9 cellular contexts compared by ENCODE assay signal in the genomic region with DNA sequence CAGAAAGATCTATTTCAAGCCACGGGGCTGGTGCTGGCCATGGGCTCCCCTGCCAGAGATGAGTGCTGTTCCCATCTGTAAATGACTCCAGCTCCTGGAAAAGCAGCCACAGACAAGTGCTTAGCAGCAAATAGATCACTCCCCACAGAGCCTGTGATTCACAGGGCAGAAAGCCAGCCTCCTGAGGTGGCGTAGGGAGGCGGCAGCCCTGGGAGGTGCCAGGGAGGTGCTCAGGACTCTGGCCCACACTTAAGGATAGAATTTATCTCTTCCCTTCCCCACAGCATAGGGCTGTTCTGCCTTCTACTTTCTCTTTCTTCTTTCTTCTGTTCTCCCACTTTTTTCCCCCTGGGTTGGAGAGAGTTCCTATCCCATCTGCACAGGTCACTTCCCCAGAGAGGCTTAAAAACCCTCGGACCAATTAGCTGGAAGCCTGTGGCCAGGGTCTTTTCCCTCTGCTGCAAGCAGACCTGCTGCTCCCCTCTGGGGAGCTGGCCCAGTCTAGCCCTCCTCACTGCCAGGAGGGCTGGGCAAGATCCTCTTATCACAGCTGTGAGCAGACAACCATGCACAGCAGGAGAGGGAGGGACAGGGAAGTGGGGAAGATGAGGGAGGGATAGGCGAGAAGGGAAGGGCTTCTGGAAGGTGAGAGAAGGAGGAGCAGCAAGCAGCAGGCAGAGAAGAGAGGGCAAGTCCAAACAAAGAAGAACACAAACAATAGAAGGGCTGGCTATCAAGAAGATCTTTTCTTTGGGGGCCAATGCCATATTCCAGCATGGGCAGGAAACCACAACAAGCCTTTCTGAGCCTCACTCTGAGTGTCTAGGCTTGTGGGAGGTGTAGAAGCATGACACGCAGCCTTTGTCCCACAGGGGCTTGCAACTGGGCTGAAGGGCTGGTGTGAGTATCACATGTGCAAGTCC. TPM values are rescaled to one million over a fixed set of nuclear protein-coding genes. Genes with fewer than 3 reads are reported as not detected.
A peak's percentile ranks its signal among the peaks of the same experiment; 100 is the strongest.
DNase-seq lines count a peak whose midpoint lies in the region; ATAC-seq and TF ChIP-seq lines count a peak whose summit lies in the region.
"Had no signal": no experiment of that assay in that cellular context is flagged by ENCODE, and none has a peak within 500 bp of the region (broad histone marks: within the 10 kb centered on the region; RNA-seq: fewer than 3 reads in every experiment).

No MANE protein-coding gene starts in this region.

- TF ChIP-seq CTCF in WTC11 (IDR thresholded peaks at IDR 0.05) (no peak), testis (IDR thresholded peaks at IDR 0.05) (no peak)

- no peaks in the 10 kb centered on the region for H3K36me3 Mint-ChIP-seq in WTC11
- no peaks in the 10 kb centered on the region for H3K36me3 Mint-ChIP-seq in activated CD4-positive, alpha-beta T cell treated with anti-CD3 and anti-CD28 coated beads, Interleukin-2, amount 10 ng/mL, durations not matched to agents 24 days and 14 days (ENCODE audit: low read depth)

- whole genome bisulfite sequencing in testis, 2 donors, result 45 to 51% methylated on average over 6 of the region's 6 CpGs

- POLR2A ChIA-PET in WTC11 (lab: Charles Lee), result no interaction called here

- H3K4me1 ChIP-seq in testis, result peaks cover 9% of the 10 kb centered on the region

- peaks cover 12% of the 10 kb centered on the region for H3K4me1 Mint-ChIP-seq in WTC11
- peaks cover 4% of the 10 kb centered on the region for H3K4me1 Mint-ChIP-seq in activated CD4-positive, alpha-beta T cell treated with anti-CD3 and anti-CD28 coated beads, Interleukin-2, amount 10 ng/mL, durations not matched to agents 24 days and 14 days

- peaks cover 6% of the 10 kb centered on the region; the same call in 1 of the 2 replicates for H3K27me3 Mint-ChIP-seq in WTC11 (ENCODE audit: low read depth)
- peaks cover 19% of the 10 kb centered on the region for H3K27me3 Mint-ChIP-seq in activated CD4-positive, alpha-beta T cell treated with anti-CD3 and anti-CD28 coated beads, Interleukin-2, amount 10 ng/mL, durations not matched to agents 24 days and 14 days

- no peak for TF ChIP-seq POLR2A in testis (IDR thresholded peaks at IDR 0.05)

- CTCF ChIA-PET in WTC11 (lab: Charles Lee), result no interaction called here

- no peaks in the 10 kb centered on the region for H3K27me3 ChIP-seq in testis

- no peak overlapping the region for H3K27ac ChIP-seq in testis

- H3K9me3 ChIP-seq in testis, result no peaks in the 10 kb centered on the region

- H3K36me3 ChIP-seq in testis (ENCODE audit: low read depth, missing control alignments), result no peaks in the 10 kb centered on the region

- ATAC-seq in WTC11 (peak; percentile 60), HG03159 (IDR thresholded peaks at IDR 0.05; ENCODE audit: unreplicated experiment) (no peak), HG03442 (IDR thresholded peaks at IDR 0.05; ENCODE audit: unreplicated experiment) (no peak)

- DNase-seq in M059J (ENCODE audit: low read depth), result peak; percentile 42
- no peak for DNase-seq in WTC11 (ENCODE audit: low spot score)
- peak; percentile 58 for DNase-seq in islet precursor cell
- DNase-seq in testis, result peak; percentile 48
- DNase-seq in activated CD4-positive, alpha-beta T cell treated with anti-CD3 and anti-CD28 coated beads, Interleukin-2, amount 10 ng/mL, durations not matched to agents 24 days and 14 days, result no peak
- DNase-seq in dedifferentiated amniotic fluid mesenchymal stem cell (ENCODE audit: extremely low spot score), result no peak
- DNase-seq: effector CD8-positive, alpha-beta T cell had no signal

- no peak overlapping the region for H3K4me3 Mint-ChIP-seq in WTC11
- no peak overlapping the region for H3K4me3 Mint-ChIP-seq in activated CD4-positive, alpha-beta T cell treated with anti-CD3 and anti-CD28 coated beads, Interleukin-2, amount 10 ng/mL, durations not matched to agents 24 days and 14 days

- no peak overlapping the region; the same call in 1 of the 2 replicates for H3K27ac Mint-ChIP-seq in WTC11
- H3K27ac Mint-ChIP-seq in activated CD4-positive, alpha-beta T cell treated with anti-CD3 and anti-CD28 coated beads, Interleukin-2, amount 10 ng/mL, durations not matched to agents 24 days and 14 days, result no peak overlapping the region

- intact Hi-C loops in testis (cut with DNase I; ENCODE audit: low total_unique reads), result no loop called here
- intact Hi-C loops in activated CD4-positive, alpha-beta T cell treated with anti-CD3 and anti-CD28 coated beads, Interleukin-2, amount 10 ng/mL, durations not matched to agents 24 days and 14 days (cut with micrococcal nuclease), result no loop called here

- 0 out of 2 replicates have a peak, but pooled peaks cover 3% of the 10 kb centered on the region for H3K9me3 Mint-ChIP-seq in WTC11
- H3K9me3 Mint-ChIP-seq in activated CD4-positive, alpha-beta T cell treated with anti-CD3 and anti-CD28 coated beads, Interleukin-2, amount 10 ng/mL, durations not matched to agents 24 days and 14 days, result no peaks in the 10 kb centered on the region

- H3K4me3 ChIP-seq in testis, result no peak overlapping the region

TF ChIP-seq in WTC11, 78 proteins besides CTCF, POLR2A, EP300 and RAD21 (continues in another document):
- TF ChIP-seq CBFB (CRISPR knock-in tag; IDR thresholded peaks at IDR 0.05; ENCODE audit: low read depth) (no peak), ATF2 (CRISPR knock-in tag; IDR thresholded peaks at IDR 0.05; ENCODE audit: borderline replicate concordance, low read depth) (no peak), KAT7 (CRISPR knock-in tag; IDR thresholded peaks at IDR 0.05; ENCODE audit: borderline replicate concordance) (no peak), NR3C1 (CRISPR knock-in tag; conservative IDR thresholded peaks at IDR 0.05; ENCODE audit: low read depth) (no peak), ZMAT4 (CRISPR knock-in tag; IDR thresholded peaks at IDR 0.05) (no peak), MLX (CRISPR knock-in tag; IDR thresholded peaks at IDR 0.05) (no peak), SP1 (CRISPR knock-in tag; conservative IDR thresholded peaks at IDR 0.05) (no peak), ATF1 (CRISPR knock-in tag; IDR thresholded peaks at IDR 0.05) (no peak)
- TF ChIP-seq, protein P1, sequence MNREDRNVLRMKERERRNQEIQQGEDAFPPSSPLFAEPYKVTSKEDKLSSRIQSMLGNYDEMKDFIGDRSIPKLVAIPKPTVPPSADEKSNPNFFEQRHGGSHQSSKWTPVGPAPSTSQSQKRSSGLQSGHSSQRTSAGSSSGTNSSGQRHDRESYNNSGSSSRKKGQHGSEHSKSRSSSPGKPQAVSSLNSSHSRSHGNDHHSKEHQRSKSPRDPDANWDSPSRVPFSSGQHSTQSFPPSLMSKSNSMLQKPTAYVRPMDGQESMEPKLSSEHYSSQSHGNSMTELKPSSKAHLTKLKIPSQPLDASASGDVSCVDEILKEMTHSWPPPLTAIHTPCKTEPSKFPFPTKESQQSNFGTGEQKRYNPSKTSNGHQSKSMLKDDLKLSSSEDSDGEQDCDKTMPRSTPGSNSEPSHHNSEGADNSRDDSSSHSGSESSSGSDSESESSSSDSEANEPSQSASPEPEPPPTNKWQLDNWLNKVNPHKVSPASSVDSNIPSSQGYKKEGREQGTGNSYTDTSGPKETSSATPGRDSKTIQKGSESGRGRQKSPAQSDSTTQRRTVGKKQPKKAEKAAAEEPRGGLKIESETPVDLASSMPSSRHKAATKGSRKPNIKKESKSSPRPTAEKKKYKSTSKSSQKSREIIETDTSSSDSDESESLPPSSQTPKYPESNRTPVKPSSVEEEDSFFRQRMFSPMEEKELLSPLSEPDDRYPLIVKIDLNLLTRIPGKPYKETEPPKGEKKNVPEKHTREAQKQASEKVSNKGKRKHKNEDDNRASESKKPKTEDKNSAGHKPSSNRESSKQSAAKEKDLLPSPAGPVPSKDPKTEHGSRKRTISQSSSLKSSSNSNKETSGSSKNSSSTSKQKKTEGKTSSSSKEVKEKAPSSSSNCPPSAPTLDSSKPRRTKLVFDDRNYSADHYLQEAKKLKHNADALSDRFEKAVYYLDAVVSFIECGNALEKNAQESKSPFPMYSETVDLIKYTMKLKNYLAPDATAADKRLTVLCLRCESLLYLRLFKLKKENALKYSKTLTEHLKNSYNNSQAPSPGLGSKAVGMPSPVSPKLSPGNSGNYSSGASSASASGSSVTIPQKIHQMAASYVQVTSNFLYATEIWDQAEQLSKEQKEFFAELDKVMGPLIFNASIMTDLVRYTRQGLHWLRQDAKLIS (CRISPR knock-in tag; IDR thresholded peaks at IDR 0.05; ENCODE audit: borderline replicate concordance), result no peak

RNA-seq across cellular contexts. Expression of gene KCND3, which starts 41.0 kb away (rescaled TPM):
- not detected in 2 replicates for total RNA-seq in M059J (2014; rRNA removed; shearing (Covaris generic))
- total RNA-seq in WTC11 (2021), result 0.18 to 0.35 TPM (median 0.18 TPM) in 3 replicates
- 1 to 10 TPM; 6.0 to 6.6 TPM for total RNA-seq in testis
- polyA plus RNA-seq in testis (ENCODE audit: insufficient read depth, low read depth, low replicate concordance), result 5.5 TPM
- 0.07 TPM in 1 of 2 replicates, not detected in the other for total RNA-seq in activated CD4-positive, alpha-beta T cell treated with anti-CD3 and anti-CD28 coated beads, Interleukin-2, amount 10 ng/mL, durations not matched to agents 24 days and 14 days

Comparison
In these comparisons a context has a peak if more than half of its experiments do, and no peak if none do; other contexts are left out.
1. DNase-seq: peak in M059J (single experiment), islet precursor cell (single experiment) and testis (single experiment); none in WTC11 (single experiment), activated CD4-positive, alpha-beta T cell treated with anti-CD3 and anti-CD28 coated beads, Interleukin-2, amount 10 ng/mL, durations not matched to agents 24 days and 14 days (single experiment) and dedifferentiated amniotic fluid mesenchymal stem cell (single experiment).